In the genomic region with DNA sequence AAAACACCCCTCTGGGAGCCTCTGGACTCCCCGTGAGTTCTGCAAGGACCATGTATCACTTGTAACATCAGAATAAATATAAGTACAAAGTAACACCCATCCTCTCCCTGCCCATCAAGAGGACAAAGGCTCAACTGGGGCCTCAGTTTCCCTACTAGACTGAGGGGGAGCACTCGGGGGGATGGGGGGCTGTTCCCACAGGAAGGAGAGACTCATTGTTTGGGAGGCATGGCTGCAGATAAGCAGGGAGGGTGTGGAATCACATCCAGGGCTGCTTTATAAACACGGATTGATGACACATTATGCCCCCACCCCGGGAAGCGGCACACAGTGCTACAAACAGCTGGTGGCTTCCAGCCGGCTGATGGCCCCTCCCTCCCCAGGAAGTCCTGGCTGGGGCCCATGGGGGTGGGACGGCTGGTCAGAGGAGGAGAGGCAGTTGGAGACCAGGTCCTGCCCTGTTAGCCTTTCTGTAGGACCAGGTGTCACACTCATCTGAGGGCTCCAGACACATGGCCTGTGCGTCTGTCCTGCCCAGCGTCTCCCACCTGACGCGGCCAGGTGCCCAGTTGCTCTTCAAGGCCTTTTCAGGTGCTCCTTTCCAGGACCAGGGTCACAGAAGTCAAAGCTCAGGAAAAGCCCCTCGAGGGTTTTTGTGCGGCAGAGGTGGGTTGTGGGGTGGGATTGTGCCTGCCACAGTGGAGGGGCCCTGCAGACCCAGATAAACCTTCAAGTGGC, we compare ENCODE assay signal across 8 cellular contexts. TPM values are rescaled to one million over a fixed set of nuclear protein-coding genes. Genes with fewer than 3 reads are reported as not detected.
A peak's percentile ranks its signal among the peaks of the same experiment; 100 is the strongest.
DNase-seq lines count a peak whose midpoint lies in the region; ATAC-seq and TF ChIP-seq lines count a peak whose summit lies in the region.

No MANE protein-coding gene starts in this region.

- peak overlapping the region; percentile 85 for H2BK5ac ChIP-seq in neuronal stem cell (ENCODE audit: low read length)

- no peak for ATAC-seq in GM21825 (IDR thresholded peaks at IDR 0.05; ENCODE audit: unreplicated experiment)

- H3K9ac ChIP-seq in fibroblast of lung (ENCODE audit: insufficient read depth, low read length) (peak overlapping the region; percentile 91), neuronal stem cell (ENCODE audit: low read depth, low read length, poor library complexity) (peak overlapping the region; percentile 40)

- peak overlapping the region; percentile 89 for H3K4ac ChIP-seq in neuronal stem cell (ENCODE audit: low read length)

- H3K9me3 ChIP-seq in HAP-1 (no peaks in the 10 kb centered on the region), fibroblast of lung (ENCODE audit: control insufficient read depth, insufficient read depth, low read depth, low read length) (no peaks in the 10 kb centered on the region), neuronal stem cell (replicated peaks in 1 of 2; ENCODE audit: control insufficient read depth in 2 of 2, insufficient read depth in 1 of 2, low read depth in 1 of 2, low read length in 2 of 2) (no peaks in the 10 kb centered on the region)

- no peaks in the 10 kb centered on the region for H4K20me1 ChIP-seq in fibroblast of lung (ENCODE audit: control insufficient read depth, extremely low read depth, insufficient read depth, low read length)

- H3K79me2 ChIP-seq in fibroblast of lung (ENCODE audit: control insufficient read depth, insufficient read depth, low read length), result peaks cover 27% of the 10 kb centered on the region

- H2BK120ac ChIP-seq in neuronal stem cell (ENCODE audit: low read depth, low read length), result peak overlapping the region; percentile 96

- no peak overlapping the region for H4K91ac ChIP-seq in neuronal stem cell (ENCODE audit: low read depth, low read length, poor library complexity)

- H3K4me3 ChIP-seq in HAP-1 (peak overlapping the region; percentile 42), fibroblast of lung (replicated peaks in 1 of 4; ENCODE audit: control extremely low read depth in 1 of 4, insufficient read depth in 1 of 4, low read depth in 3 of 4, low read length in 4 of 4) (peak overlapping the region; percentile 7 to 73 (median 51)), neuronal stem cell (ENCODE audit: low read length in 2 of 2) (peak overlapping the region in 1 of 2 donors; percentile 79)

- no peaks in the 10 kb centered on the region for H3K27me3 ChIP-seq in HAP-1 (ENCODE audit: low read depth)
- no peaks in the 10 kb centered on the region for H3K27me3 ChIP-seq in fibroblast of lung (ENCODE audit: control insufficient read depth, insufficient read depth, low read length)
- H3K27me3 ChIP-seq in neuronal stem cell (ENCODE audit: control insufficient read depth in 3 of 3, insufficient read depth in 3 of 3, low read depth in 1 of 3, low read length in 3 of 3), result peaks cover 0 to 3% (median 0%) of the 10 kb centered on the region in 3 experiments

- TF ChIP-seq CTCF in fibroblast of lung (conservative IDR thresholded peaks at IDR 0.05 in 1 of 2, IDR thresholded peaks at IDR 0.05 in 1 of 2; ENCODE audit: low read depth in 1 of 2, low read length in 2 of 2), result no peak

- DNase-seq in AML-193 (lab: John Stamatoyannopoulos, UW) (peak; percentile 7 to 13), HAP-1 (ENCODE audit: low spot score in 2 of 2) (peak in 1 of 2 experiments; percentile 39), T1000 (lab: John Stamatoyannopoulos, UW) (peak; percentile 39), fibroblast of lung (ENCODE audit: low read depth in 2 of 2) (peak; percentile 86 to 92), neuronal stem cell (ENCODE audit: low spot score) (no peak), NCI-H1930 (lab: John Stamatoyannopoulos, UW) (no peak), Kasumi-1 (lab: John Stamatoyannopoulos, UW) (no peak)

- peaks cover 19% of the 10 kb centered on the region for H3K4me1 ChIP-seq in HAP-1
- H3K4me1 ChIP-seq in fibroblast of lung (ENCODE audit: control insufficient read depth, extremely low read depth, insufficient read depth, low read length), result peaks cover 39% of the 10 kb centered on the region
- H3K4me1 ChIP-seq in neuronal stem cell (ENCODE audit: control insufficient read depth in 2 of 2, insufficient read depth in 1 of 2, low read depth in 1 of 2, low read length in 2 of 2), result peaks cover 43 to 52% of the 10 kb centered on the region in 2 donors

- H3K23ac ChIP-seq in neuronal stem cell (ENCODE audit: low read depth, low read length, poor library complexity), result peak overlapping the region; percentile 80

- H3K79me1 ChIP-seq in neuronal stem cell (ENCODE audit: low read depth, low read length), result peaks cover 4% of the 10 kb centered on the region

- in situ Hi-C loops in HAP-1 (cut with MboI; ENCODE audit: low sequenced_read_pairs), result no loop called here

- no CpG with 5 or more reads among the region's 13 CpGs for WGBS in neuronal stem cell (ENCODE audit: extremely low coverage in 2 of 2, insufficient read length in 2 of 2, insufficient replicate concordance in 1 of 2), 2 donors

- peak overlapping the region; percentile 95 for H2BK12ac ChIP-seq in neuronal stem cell (ENCODE audit: low read length)

- H2AFZ ChIP-seq in fibroblast of lung (ENCODE audit: low read length), result no peak overlapping the region
- H2AFZ ChIP-seq in neuronal stem cell (ENCODE audit: low read length), result peak overlapping the region; percentile 95

- peak overlapping the region; percentile 82 for H2AK5ac ChIP-seq in neuronal stem cell (ENCODE audit: low read depth, low read length)

- H3K36me3 ChIP-seq in HAP-1 (replicated peaks) (peaks cover 11% of the 10 kb centered on the region), fibroblast of lung (ENCODE audit: control insufficient read depth, insufficient read depth, low read length) (peaks cover 12% of the 10 kb centered on the region), neuronal stem cell (replicated peaks in 1 of 2; ENCODE audit: control insufficient read depth in 2 of 2, insufficient read depth in 2 of 2, low read length in 2 of 2) (peaks cover 11 to 18% of the 10 kb centered on the region in 2 donors)

- peak overlapping the region; percentile 89 for H3K18ac ChIP-seq in neuronal stem cell (ENCODE audit: low read length)

- H3K14ac ChIP-seq in neuronal stem cell (ENCODE audit: low read length), result peak overlapping the region; percentile 38

- peak overlapping the region; percentile 96 for H2BK15ac ChIP-seq in neuronal stem cell (ENCODE audit: low read length)

- H3K27ac ChIP-seq in fibroblast of lung (ENCODE audit: insufficient read depth, low read length), result peak overlapping the region; percentile 96
- H3K27ac ChIP-seq in neuronal stem cell (replicated peaks; ENCODE audit: low read length), result no peak overlapping the region

- H3K4me2 ChIP-seq in fibroblast of lung (ENCODE audit: extremely low read depth, insufficient read depth, low read length), result peak overlapping the region; percentile 83
- peak overlapping the region; percentile 94 for H3K4me2 ChIP-seq in neuronal stem cell (ENCODE audit: insufficient read depth, low read length, poor library complexity, severe bottlenecking)

- no peak overlapping the region for H4K8ac ChIP-seq in neuronal stem cell (ENCODE audit: low read depth, low read length)

RNA-seq across cellular contexts. Expression of gene MPG, which starts 1.3 kb away (rescaled TPM):
- 256 and 268 TPM in 2 replicates for total RNA-seq in fibroblast of lung
- polyA plus RNA-seq in fibroblast of lung, result 45.4 and 49.3 TPM in 2 replicates
- polyA plus RNA-seq in fibroblast of lung (2012), result 84.4 and 112 TPM in 2 replicates
- polyA minus RNA-seq in fibroblast of lung (ENCODE audit: low replicate concordance), result 42.7 and 46.1 TPM in 2 replicates
- 53.1 TPM for polyA plus RNA-seq in neuronal stem cell (2013, experiment 1 of 2)
- polyA plus RNA-seq in neuronal stem cell (2013, experiment 2 of 2), result 52.7 TPM

RNA-seq across cellular contexts. Expression of gene RHBDF1, which starts 4.3 kb away (rescaled TPM):
- total RNA-seq in fibroblast of lung, result 32.9 and 53.8 TPM in 2 replicates
- 40.5 and 54.6 TPM in 2 replicates for polyA plus RNA-seq in fibroblast of lung
- polyA plus RNA-seq in fibroblast of lung (2012), result 50.5 and 62.0 TPM in 2 replicates
- 157 and 246 TPM in 2 replicates for polyA minus RNA-seq in fibroblast of lung (ENCODE audit: low replicate concordance)
- polyA plus RNA-seq in neuronal stem cell (2013, experiment 1 of 2), result 30.6 TPM
- 27.2 TPM for polyA plus RNA-seq in neuronal stem cell (2013, experiment 2 of 2)

RNA-seq across cellular contexts. Expression of gene SNRNP25, which starts 23.1 kb away (rescaled TPM):
- 14.6 and 20.5 TPM in 2 replicates for total RNA-seq in fibroblast of lung
- 25.9 and 49.4 TPM in 2 replicates for polyA plus RNA-seq in fibroblast of lung
- polyA plus RNA-seq in fibroblast of lung (2012), result 29.6 and 57.8 TPM in 2 replicates
- 21.1 and 31.3 TPM in 2 replicates for polyA minus RNA-seq in fibroblast of lung (ENCODE audit: low replicate concordance)
- polyA plus RNA-seq in neuronal stem cell (2013, experiment 1 of 2), result 41.3 TPM
- 39.6 TPM for polyA plus RNA-seq in neuronal stem cell (2013, experiment 2 of 2)

RNA-seq across cellular contexts. Expression of gene POLR3K, which starts 23.3 kb away (rescaled TPM):
- total RNA-seq in fibroblast of lung, result 2.6 and 3.3 TPM in 2 replicates
- polyA plus RNA-seq in fibroblast of lung, result 12.9 and 27.3 TPM in 2 replicates
- polyA plus RNA-seq in fibroblast of lung (2012), result 9.9 and 19.7 TPM in 2 replicates
- 8.0 TPM in 1 of 2 replicates, not detected in the other for polyA minus RNA-seq in fibroblast of lung (ENCODE audit: low replicate concordance)
- polyA plus RNA-seq in neuronal stem cell (2013, experiment 1 of 2), result 26.4 TPM
- 26.4 TPM for polyA plus RNA-seq in neuronal stem cell (2013, experiment 2 of 2)

Comparison
In these comparisons a context has a peak if more than half of its experiments do, and no peak if none do; other contexts are left out.
1. DNase-seq: peak in AML-193 (2 of 2), T1000 (single experiment) and fibroblast of lung (2 of 2); none in neuronal stem cell (single experiment), NCI-H1930 (0 of 2) and Kasumi-1 (0 of 2).